Comparison of ENCODE assay signal across 9 cellular contexts in genomic region chr5:115246361-115246991, GRCh38. TPM values are rescaled to one million over a fixed set of nuclear protein-coding genes. Genes with fewer than 3 reads are reported as not detected.
DNase-seq lines count a peak whose midpoint lies in the region; ATAC-seq and TF ChIP-seq lines count a peak whose summit lies in the region.
"Had no signal": no experiment of that assay in that cellular context is flagged by ENCODE, and none has a peak within 500 bp of the region (broad histone marks: within the 10 kb centered on the region; RNA-seq: fewer than 3 reads in every experiment).

No MANE protein-coding gene starts in this region.

- H3K4me3 Mint-ChIP-seq in WTC11: no peak overlapping the region
- H3K4me3 Mint-ChIP-seq: CD8-positive, alpha-beta memory T cell had no signal

- H3K27ac ChIP-seq in stomach: no peak overlapping the region

- no peaks in the 10 kb centered on the region for H3K27me3 ChIP-seq in stomach

- peaks cover 0 to 45% (median 31%) of the 10 kb centered on the region in 4 donors for H3K4me1 ChIP-seq in stomach

- no peaks in the 10 kb centered on the region for H3K9me3 ChIP-seq in stomach

- TF ChIP-seq CTCF in WTC11 (IDR thresholded peaks at IDR 0.05) (peak; percentile 38; the same call in 1 of the 2 replicates), stomach (IDR thresholded peaks at IDR 0.05) (peak in 5 of 7 experiments; percentile 43 to 74 (median 70))

- no peak overlapping the region for H3K4me3 ChIP-seq in stomach

- 17 to 22% (median 18%) methylated on average over 3 of the region's 3 CpGs for WGBS in stomach, 5 donors

- POLR2A ChIA-PET in WTC11 (lab: Charles Lee): no interaction called here

- H3K27ac Mint-ChIP-seq in WTC11: no peak overlapping the region
- H3K27ac Mint-ChIP-seq: CD8-positive, alpha-beta memory T cell had no signal

- H3K9me3 Mint-ChIP-seq in WTC11: peaks cover 4% of the 10 kb centered on the region; the same call in 1 of the 2 replicates
- H3K9me3 Mint-ChIP-seq: CD8-positive, alpha-beta memory T cell had no signal

- CTCF ChIA-PET in WTC11 (lab: Charles Lee): interaction anchor here (1.1 kb wide), 1 partner anchor 149 kb away, joined by 5 read pairs; no protein-coding TSS in a partner anchor

- DNase-seq in NCI-H2171 treated with DMSO at 0.1 percent for 48 hours (lab: John Stamatoyannopoulos, UW) (peak; percentile 35), NCI-H2171 (lab: John Stamatoyannopoulos, UW) (no peak), H4 (ENCODE audit: low spot score) (peak; percentile 44), NCI-H1092 treated with DMSO at 0.1 percent for 48 hours (lab: John Stamatoyannopoulos, UW) (peak; percentile 45), WTC11 (ENCODE audit: low spot score) (no peak), left ventricle myocardium superior (no peak), stomach (no peak)
- no peak for DNase-seq in stimulated activated CD4-positive, alpha-beta T cell treated with anti-CD3 and anti-CD28 coated beads, Interleukin-4, amount 100 ng/mL, for 24 hours

- no peaks in the 10 kb centered on the region for H3K27me3 Mint-ChIP-seq in WTC11 (ENCODE audit: low read depth)
- H3K27me3 Mint-ChIP-seq: CD8-positive, alpha-beta memory T cell had no signal

- H3K4me1 Mint-ChIP-seq in WTC11: no peaks in the 10 kb centered on the region

- no peak for TF ChIP-seq EP300 in stomach (IDR thresholded peaks at IDR 0.05)

- intact Hi-C loops in left ventricle myocardium superior (cut with micrococcal nuclease) (no loop called here), stomach (cut with DNase I; ENCODE audit: low total_unique reads) (loop anchor here (5.0 kb wide), 1 partner anchor 149 kb away; no protein-coding TSS in a partner anchor)

- H3K36me3 Mint-ChIP-seq in WTC11: peaks cover 6% of the 10 kb centered on the region

- H3K36me3 ChIP-seq in stomach: peaks cover 0 to 8% (median 0%) of the 10 kb centered on the region in 4 donors

- ATAC-seq in WTC11 (peak; percentile 83), left ventricle myocardium superior (peak; percentile 34)

- no peak for TF ChIP-seq POLR2A in stomach (IDR thresholded peaks at IDR 0.05)

TF ChIP-seq in WTC11, 78 proteins besides CTCF, POLR2A, EP300 and RAD21:
- TF ChIP-seq SP1 (CRISPR knock-in tag; conservative IDR thresholded peaks at IDR 0.05) (no peak), ZNF232 (CRISPR knock-in tag; IDR thresholded peaks at IDR 0.05) (no peak), USF2 (CRISPR knock-in tag; IDR thresholded peaks at IDR 0.05) (no peak), ATF1 (CRISPR knock-in tag; IDR thresholded peaks at IDR 0.05) (no peak), ERG (CRISPR knock-in tag; IDR thresholded peaks at IDR 0.05) (no peak), E2F1 (CRISPR knock-in tag; IDR thresholded peaks at IDR 0.05) (no peak)
- TF ChIP-seq, protein P1, sequence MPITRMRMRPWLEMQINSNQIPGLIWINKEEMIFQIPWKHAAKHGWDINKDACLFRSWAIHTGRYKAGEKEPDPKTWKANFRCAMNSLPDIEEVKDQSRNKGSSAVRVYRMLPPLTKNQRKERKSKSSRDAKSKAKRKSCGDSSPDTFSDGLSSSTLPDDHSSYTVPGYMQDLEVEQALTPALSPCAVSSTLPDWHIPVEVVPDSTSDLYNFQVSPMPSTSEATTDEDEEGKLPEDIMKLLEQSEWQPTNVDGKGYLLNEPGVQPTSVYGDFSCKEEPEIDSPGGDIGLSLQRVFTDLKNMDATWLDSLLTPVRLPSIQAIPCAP (CRISPR knock-in tag; IDR thresholded peaks at IDR 0.05): no peak
- TF ChIP-seq, protein P2, sequence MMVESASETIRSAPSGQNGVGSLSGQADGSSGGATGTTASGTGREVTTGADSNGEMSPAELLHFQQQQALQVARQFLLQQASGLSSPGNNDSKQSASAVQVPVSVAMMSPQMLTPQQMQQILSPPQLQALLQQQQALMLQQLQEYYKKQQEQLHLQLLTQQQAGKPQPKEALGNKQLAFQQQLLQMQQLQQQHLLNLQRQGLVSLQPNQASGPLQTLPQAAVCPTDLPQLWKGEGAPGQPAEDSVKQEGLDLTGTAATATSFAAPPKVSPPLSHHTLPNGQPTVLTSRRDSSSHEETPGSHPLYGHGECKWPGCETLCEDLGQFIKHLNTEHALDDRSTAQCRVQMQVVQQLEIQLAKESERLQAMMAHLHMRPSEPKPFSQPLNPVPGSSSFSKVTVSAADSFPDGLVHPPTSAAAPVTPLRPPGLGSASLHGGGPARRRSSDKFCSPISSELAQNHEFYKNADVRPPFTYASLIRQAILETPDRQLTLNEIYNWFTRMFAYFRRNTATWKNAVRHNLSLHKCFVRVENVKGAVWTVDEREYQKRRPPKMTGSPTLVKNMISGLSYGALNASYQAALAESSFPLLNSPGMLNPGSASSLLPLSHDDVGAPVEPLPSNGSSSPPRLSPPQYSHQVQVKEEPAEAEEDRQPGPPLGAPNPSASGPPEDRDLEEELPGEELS (CRISPR knock-in tag; IDR thresholded peaks at IDR 0.05): no peak

RNA-seq across cellular contexts. Expression of gene PGGT1B, which starts 16.2 kb away (rescaled TPM):
- 10.8 and 13.6 TPM in 2 replicates for total RNA-seq in H4 (2014; rRNA removed; shearing (Covaris generic))
- total RNA-seq in WTC11 (2021) (41.8 to 48.0 TPM (median 43.0 TPM) in 3 replicates), left ventricle myocardium superior (23.4 TPM), stomach (10 to 100 TPM in 2 of 5 donors, 1 to 10 TPM in 3; 2.9 to 62.5 (median 7.5) TPM)
- 1 to 10 TPM; 2.4 to 5.0 (median 3.7) TPM for polyA plus RNA-seq in stomach

RNA-seq across cellular contexts. Expression of gene CCDC112, which starts 50.0 kb away (rescaled TPM):
- total RNA-seq in H4 (2014; rRNA removed; shearing (Covaris generic)): 2.2 and 4.7 TPM in 2 replicates
- 10.8 to 12.2 TPM (median 11.6 TPM) in 3 replicates for total RNA-seq in WTC11 (2021)
- total RNA-seq in left ventricle myocardium superior: 4.6 TPM
- 10 to 100 TPM in 2 of 5 donors, 1 to 10 TPM in 3; 5.9 to 70.1 (median 7.0) TPM for total RNA-seq in stomach
- polyA plus RNA-seq in stomach: 1 to 10 TPM; 5.2 to 8.1 (median 5.7) TPM

Comparison
In these comparisons a context has a peak if more than half of its experiments do, and no peak if none do; other contexts are left out.
1. DNase-seq: peak in NCI-H2171 treated with DMSO at 0.1 percent for 48 hours (single experiment), H4 (single experiment) and NCI-H1092 treated with DMSO at 0.1 percent for 48 hours (single experiment); none in NCI-H2171 (single experiment), WTC11 (single experiment), left ventricle myocardium superior (single experiment), stomach (single experiment) and stimulated activated CD4-positive, alpha-beta T cell treated with anti-CD3 and anti-CD28 coated beads, Interleukin-4, amount 100 ng/mL, for 24 hours (single experiment).